1 cellular context compared by ENCODE assay signal in genomic region chr2:201208563-201209252, GRCh38.
A peak's percentile ranks its signal among the peaks of the same experiment; 100 is the strongest.
TF ChIP-seq lines count a peak whose summit lies in the region.

No MANE protein-coding gene starts in this region.

TF ChIP-seq in GM12878, 131 proteins besides CTCF, POLR2A, EP300 and RAD21 (continues in another document):
- TF ChIP-seq NR2F1 (conservative IDR thresholded peaks at IDR 0.05) (peak; percentile 58; the same call in 1 of the 2 replicates), HDAC2 (IDR thresholded peaks at IDR 0.05) (no peak), ATF3 (IDR thresholded peaks at IDR 0.05; ENCODE audit: borderline replicate concordance, extremely low read depth, low read depth, low read length) (no peak), ZNF687 (IDR thresholded peaks at IDR 0.05) (peak; percentile 77; the same call in 1 of the 2 replicates), GATAD2B (conservative IDR thresholded peaks at IDR 0.05; ENCODE audit: low read depth) (no peak), NRF1 (conservative IDR thresholded peaks at IDR 0.05; ENCODE audit: low read depth, low read length) (no peak), BMI1 (IDR thresholded peaks at IDR 0.05; ENCODE audit: borderline replicate concordance) (0 out of 2 replicates have a peak, but pooled peaks have one; percentile 41), TAF1 (IDR thresholded peaks at IDR 0.05; ENCODE audit: borderline replicate concordance, low read depth, low read length) (no peak), E4F1 (IDR thresholded peaks at IDR 0.05; ENCODE audit: borderline replicate concordance, partially characterized antibody) (no peak), MLLT1 (IDR thresholded peaks at IDR 0.05) (peak; percentile 69; the same call in 1 of the 2 replicates), LARP7 (IDR thresholded peaks at IDR 0.05) (no peak), KLF5 (IDR thresholded peaks at IDR 0.05; ENCODE audit: partially characterized antibody) (no peak), KAT2A (conservative IDR thresholded peaks at IDR 0.05; ENCODE audit: control insufficient read depth, low read depth, low read length) (no peak), PBX3 (IDR thresholded peaks at IDR 0.05; ENCODE audit: insufficient replicate concordance, low read depth, low read length) (no peak), CBX5 (IDR thresholded peaks at IDR 0.05; ENCODE audit: low read depth) (no peak), YBX1 (IDR thresholded peaks at IDR 0.05) (no peak), ZBTB33 (IDR thresholded peaks at IDR 0.05) (no peak), SKIL (IDR thresholded peaks at IDR 0.05; ENCODE audit: low read depth, poor library complexity, severe bottlenecking) (peak; percentile 93), CBX3 (IDR thresholded peaks at IDR 0.05; ENCODE audit: borderline replicate concordance, low read depth) (no peak), EZH2 (IDR thresholded peaks at IDR 0.05; ENCODE audit: borderline replicate concordance, control insufficient read depth, low read depth, low read length) (no peak), ATF2 (IDR thresholded peaks at IDR 0.05; ENCODE audit: low read length) (peak; percentile 46; the same call in 1 of the 2 replicates), RFX5 (IDR thresholded peaks at IDR 0.05; ENCODE audit: low read depth, low read length) (no peak), RUNX3 (IDR thresholded peaks at IDR 0.05; ENCODE audit: low read length) (0 out of 2 replicates have a peak, but pooled peaks have one; percentile 45), IKZF1 (conservative IDR thresholded peaks at IDR 0.05) (peak; percentile 48; the same call in 1 of the 2 replicates), SMARCA5 (IDR thresholded peaks at IDR 0.05) (peak; percentile 89), ZBTB11 (CRISPR knock-in tag; IDR thresholded peaks at IDR 0.05) (no peak), PKNOX1 (IDR thresholded peaks at IDR 0.05) (0 out of 2 replicates have a peak, but pooled peaks have one; percentile 5), CHD2 (IDR thresholded peaks at IDR 0.05; ENCODE audit: borderline replicate concordance, low read depth, low read length) (peak; percentile 46; the same call in 1 of the 2 replicates), ZNF217 (IDR thresholded peaks at IDR 0.05) (peak; percentile 87; the same call in 1 of the 2 replicates), IKZF2 (IDR thresholded peaks at IDR 0.05) (peak; percentile 91 to 92), CREM (IDR thresholded peaks at IDR 0.05; ENCODE audit: low read depth) (peak; percentile 47; the same call in 1 of the 2 replicates), SIX5 (IDR thresholded peaks at IDR 0.05; ENCODE audit: low read depth, low read length, severe bottlenecking) (no peak), TCF3 (IDR thresholded peaks at IDR 0.05; ENCODE audit: borderline replicate concordance, insufficient read depth, low read depth, low read length) (no peak), ZNF622 (IDR thresholded peaks at IDR 0.05) (no peak), NR2C1 (IDR thresholded peaks at IDR 0.05) (0 out of 2 replicates have a peak, but pooled peaks have one; percentile 19), EED (IDR thresholded peaks at IDR 0.05; ENCODE audit: low read depth) (0 out of 2 replicates have a peak, but pooled peaks have one; percentile 22), ZNF24 (IDR thresholded peaks at IDR 0.05) (peak; percentile 96), NBN (IDR thresholded peaks at IDR 0.05) (peak; percentile 79)
